ENCODE assay signal across 8 cellular contexts in the genomic region with DNA sequence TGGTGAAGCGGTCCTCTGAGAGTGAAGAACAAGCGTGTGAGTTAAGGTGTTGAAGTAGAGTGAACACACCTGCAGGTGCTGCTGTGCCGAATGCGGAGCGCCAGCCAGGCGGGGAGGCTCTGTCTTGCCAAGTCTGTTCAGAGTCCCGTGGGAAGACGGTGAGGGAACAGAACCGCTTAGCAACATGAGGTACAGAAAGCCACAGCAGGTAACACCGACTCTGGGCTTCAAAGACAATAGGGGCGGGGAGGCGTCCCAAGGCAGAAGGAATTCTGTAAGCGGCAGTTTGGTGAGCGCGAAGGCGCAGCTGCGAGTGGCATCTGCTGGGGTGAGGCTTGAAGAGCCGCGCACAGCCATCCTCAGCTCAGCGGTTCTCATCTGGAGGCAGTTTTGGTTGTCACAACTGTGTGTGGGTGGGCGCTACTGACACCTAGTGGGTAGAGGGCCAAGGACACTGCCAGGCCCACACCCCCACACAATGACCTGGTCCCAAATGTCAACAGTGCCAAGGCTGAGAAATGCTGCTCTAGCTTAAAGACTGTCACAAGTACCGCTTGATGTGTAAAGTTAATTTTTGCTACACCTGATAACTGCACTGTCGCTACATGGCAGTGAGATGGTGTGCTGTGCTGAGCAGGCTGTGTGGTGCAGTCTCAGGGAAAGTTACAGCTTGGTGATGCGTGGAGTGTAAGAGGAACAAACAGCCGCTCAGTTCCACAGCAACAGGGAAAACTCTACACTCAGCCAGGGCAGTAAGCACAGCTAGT.
DNase-seq lines count a peak whose midpoint lies in the region; ATAC-seq, FAIRE-seq and TF ChIP-seq lines count a peak whose summit lies in the region.

No MANE protein-coding gene starts in this region.

- no peaks in the 10 kb centered on the region for H3K9me3 ChIP-seq in esophagus muscularis mucosa

- ATAC-seq in GM18517 (IDR thresholded peaks at IDR 0.05; ENCODE audit: unreplicated experiment) = no peak

- H3K4me1 ChIP-seq in esophagus muscularis mucosa = peaks cover 0 to 23% (median 15%) of the 10 kb centered on the region in 4 donors

- WGBS in esophagus muscularis mucosa = 85% methylated on average over 24 of the region's 25 CpGs

- DNase-seq in NCI-H1417 (lab: John Stamatoyannopoulos, UW) (peak in 2 of 3 experiments; percentile 2 to 49), NCI-H1417 treated with DMSO at 0.1 percent for 48 hours (lab: John Stamatoyannopoulos, UW) (no peak), GM19239 (ENCODE audit: insufficient read length, low spot score) (peak; percentile 23), HuH-7.5 (ENCODE audit: low spot score) (peak; percentile 44), SK-N-DZ (ENCODE audit: low spot score) (peak; percentile 21), esophagus muscularis mucosa (ENCODE audit: extremely low spot score) (no peak), occipital lobe (lab: John Stamatoyannopoulos, UW) (peak; percentile 53)

- H3K36me3 ChIP-seq in esophagus muscularis mucosa = peaks cover 15 to 66% (median 60%) of the 10 kb centered on the region in 4 donors

- no peak for TF ChIP-seq EP300 in esophagus muscularis mucosa (IDR thresholded peaks at IDR 0.05)

- H3K4me3 ChIP-seq in esophagus muscularis mucosa = no peak overlapping the region

- H3K27me3 ChIP-seq in esophagus muscularis mucosa = no peaks in the 10 kb centered on the region

- peak in 2 of 3 experiments; percentile 25 for TF ChIP-seq CTCF in esophagus muscularis mucosa (IDR thresholded peaks at IDR 0.05)

- H3K27ac ChIP-seq in esophagus muscularis mucosa (replicated peaks in 1 of 4) = no peak overlapping the region

- peak; percentile 57 for FAIRE-seq in GM19239 (lab: Jason Lieb, UNC)

- intact Hi-C loops in esophagus muscularis mucosa (cut with DNase I) = no loop called here

- TF ChIP-seq POLR2A in esophagus muscularis mucosa (IDR thresholded peaks at IDR 0.05; ENCODE audit: low read depth) = no peak

Comparison
In these comparisons a context has a peak if more than half of its experiments do, and no peak if none do; other contexts are left out.
1. DNase-seq: peak in NCI-H1417 (2 of 3), GM19239 (single experiment), HuH-7.5 (single experiment), SK-N-DZ (single experiment) and occipital lobe (single experiment); none in NCI-H1417 treated with DMSO at 0.1 percent for 48 hours (single experiment) and esophagus muscularis mucosa (single experiment).